ENCODE assay signal across 1 cellular context in the genomic region with DNA sequence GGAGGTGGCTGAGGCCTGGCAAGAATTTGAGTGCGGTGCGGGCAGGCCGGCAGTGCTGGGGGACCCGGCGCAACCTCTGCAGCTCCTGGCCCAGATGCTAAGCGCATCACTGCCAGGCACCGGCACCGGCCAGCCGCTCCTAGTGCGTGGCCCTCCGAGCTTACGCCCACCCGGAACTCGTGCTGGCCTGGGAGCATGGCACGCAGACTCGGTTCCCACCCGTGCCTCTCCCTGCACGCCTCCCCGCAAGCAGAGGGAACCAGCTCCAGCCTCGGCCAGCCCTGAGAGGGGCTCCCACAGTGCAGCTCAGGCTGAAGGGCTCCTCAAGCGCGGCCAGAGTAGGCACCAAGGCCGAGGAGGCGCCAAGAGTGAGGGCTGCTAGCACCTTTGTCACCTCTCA.
TF ChIP-seq lines count a peak whose summit lies in the region.

No MANE protein-coding gene starts in this region.

TF ChIP-seq in WTC11, 78 proteins besides CTCF, POLR2A, EP300 and RAD21 (continued from another document):
- TF ChIP-seq, protein P1, sequence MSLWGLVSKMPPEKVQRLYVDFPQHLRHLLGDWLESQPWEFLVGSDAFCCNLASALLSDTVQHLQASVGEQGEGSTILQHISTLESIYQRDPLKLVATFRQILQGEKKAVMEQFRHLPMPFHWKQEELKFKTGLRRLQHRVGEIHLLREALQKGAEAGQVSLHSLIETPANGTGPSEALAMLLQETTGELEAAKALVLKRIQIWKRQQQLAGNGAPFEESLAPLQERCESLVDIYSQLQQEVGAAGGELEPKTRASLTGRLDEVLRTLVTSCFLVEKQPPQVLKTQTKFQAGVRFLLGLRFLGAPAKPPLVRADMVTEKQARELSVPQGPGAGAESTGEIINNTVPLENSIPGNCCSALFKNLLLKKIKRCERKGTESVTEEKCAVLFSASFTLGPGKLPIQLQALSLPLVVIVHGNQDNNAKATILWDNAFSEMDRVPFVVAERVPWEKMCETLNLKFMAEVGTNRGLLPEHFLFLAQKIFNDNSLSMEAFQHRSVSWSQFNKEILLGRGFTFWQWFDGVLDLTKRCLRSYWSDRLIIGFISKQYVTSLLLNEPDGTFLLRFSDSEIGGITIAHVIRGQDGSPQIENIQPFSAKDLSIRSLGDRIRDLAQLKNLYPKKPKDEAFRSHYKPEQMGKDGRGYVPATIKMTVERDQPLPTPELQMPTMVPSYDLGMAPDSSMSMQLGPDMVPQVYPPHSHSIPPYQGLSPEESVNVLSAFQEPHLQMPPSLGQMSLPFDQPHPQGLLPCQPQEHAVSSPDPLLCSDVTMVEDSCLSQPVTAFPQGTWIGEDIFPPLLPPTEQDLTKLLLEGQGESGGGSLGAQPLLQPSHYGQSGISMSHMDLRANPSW (CRISPR knock-in tag; conservative IDR thresholded peaks at IDR 0.05; ENCODE audit: low read depth) = no peak
- TF ChIP-seq ATF1 (CRISPR knock-in tag; IDR thresholded peaks at IDR 0.05) (no peak), NR1H2 (CRISPR knock-in tag; IDR thresholded peaks at IDR 0.05) (no peak), NFATC4 (CRISPR knock-in tag; IDR thresholded peaks at IDR 0.05) (no peak), JAZF1 (CRISPR knock-in tag; IDR thresholded peaks at IDR 0.05) (no peak), NR2C2 (CRISPR knock-in tag; IDR thresholded peaks at IDR 0.05) (no peak)
- TF ChIP-seq, protein P2, sequence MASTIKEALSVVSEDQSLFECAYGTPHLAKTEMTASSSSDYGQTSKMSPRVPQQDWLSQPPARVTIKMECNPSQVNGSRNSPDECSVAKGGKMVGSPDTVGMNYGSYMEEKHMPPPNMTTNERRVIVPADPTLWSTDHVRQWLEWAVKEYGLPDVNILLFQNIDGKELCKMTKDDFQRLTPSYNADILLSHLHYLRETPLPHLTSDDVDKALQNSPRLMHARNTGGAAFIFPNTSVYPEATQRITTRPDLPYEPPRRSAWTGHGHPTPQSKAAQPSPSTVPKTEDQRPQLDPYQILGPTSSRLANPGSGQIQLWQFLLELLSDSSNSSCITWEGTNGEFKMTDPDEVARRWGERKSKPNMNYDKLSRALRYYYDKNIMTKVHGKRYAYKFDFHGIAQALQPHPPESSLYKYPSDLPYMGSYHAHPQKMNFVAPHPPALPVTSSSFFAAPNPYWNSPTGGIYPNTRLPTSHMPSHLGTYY (CRISPR knock-in tag; IDR thresholded peaks at IDR 0.05) = no peak
- TF ChIP-seq, protein P3, sequence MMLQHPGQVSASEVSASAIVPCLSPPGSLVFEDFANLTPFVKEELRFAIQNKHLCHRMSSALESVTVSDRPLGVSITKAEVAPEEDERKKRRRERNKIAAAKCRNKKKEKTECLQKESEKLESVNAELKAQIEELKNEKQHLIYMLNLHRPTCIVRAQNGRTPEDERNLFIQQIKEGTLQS (CRISPR knock-in tag; conservative IDR thresholded peaks at IDR 0.05) = no peak
